ENCODE assay signal across 9 cellular contexts in the genomic region with DNA sequence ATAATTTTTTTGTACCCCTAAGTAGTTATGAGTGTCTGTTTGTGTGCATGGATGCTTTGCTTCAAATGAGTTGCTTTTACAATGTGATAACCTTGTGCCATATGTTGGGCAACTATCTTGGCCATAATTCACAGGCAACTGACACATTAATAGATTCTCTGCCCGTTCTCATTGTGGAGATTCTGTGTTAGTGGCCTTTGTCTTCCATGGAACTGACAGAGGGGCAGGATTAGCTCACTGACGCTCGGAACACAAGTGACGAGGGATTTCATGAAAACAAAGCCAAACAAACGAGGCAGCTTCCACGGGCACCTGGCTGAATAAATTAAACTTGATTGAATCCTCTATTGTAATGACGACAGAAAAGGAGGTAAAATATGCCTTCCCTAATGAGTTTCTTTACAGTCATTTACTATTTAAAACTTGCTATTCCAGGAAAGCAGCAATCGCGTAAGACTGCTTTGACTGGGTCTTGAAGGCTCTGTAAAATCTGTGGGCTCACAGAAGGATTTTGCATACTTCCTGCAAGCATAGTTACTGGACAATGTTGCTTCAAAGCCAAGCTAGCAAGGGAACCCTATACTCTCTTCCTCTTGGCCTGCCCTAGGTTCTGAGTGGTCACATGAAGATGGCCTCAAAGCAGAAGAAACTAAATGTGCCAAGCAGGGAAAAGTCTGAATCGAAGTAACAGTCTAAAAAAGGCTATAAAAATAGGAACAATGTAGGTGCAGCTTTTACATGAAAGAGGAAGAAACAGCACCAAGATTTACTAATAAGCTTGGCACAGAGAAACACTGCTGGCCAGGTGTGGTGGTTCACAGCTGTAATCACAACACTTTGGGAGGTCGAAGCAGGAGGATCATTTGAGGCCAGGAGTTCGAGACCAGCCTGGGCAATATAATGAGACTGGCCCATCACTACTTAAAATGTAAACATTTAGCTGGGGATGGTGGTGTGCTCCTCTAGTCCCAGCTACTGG. TPM values are rescaled to one million over a fixed set of nuclear protein-coding genes. Genes with fewer than 3 reads are reported as not detected.
DNase-seq lines count a peak whose midpoint lies in the region; ATAC-seq, FAIRE-seq and TF ChIP-seq lines count a peak whose summit lies in the region.
"Had no signal": no experiment of that assay in that cellular context is flagged by ENCODE, and none has a peak within 500 bp of the region (broad histone marks: within the 10 kb centered on the region; RNA-seq: fewer than 3 reads in every experiment).

No MANE protein-coding gene starts in this region.

- H3K4me1 Mint-ChIP-seq in astrocyte (ENCODE audit: low read depth, unreplicated experiment) = no peaks in the 10 kb centered on the region

- H3K27ac Mint-ChIP-seq in astrocyte (ENCODE audit: unreplicated experiment) = no peak overlapping the region

- TF ChIP-seq EP300 in neural cell (conservative IDR thresholded peaks at IDR 0.05; ENCODE audit: poor library complexity, severe bottlenecking) = no peak

- no peak for ATAC-seq in HG02981 (IDR thresholded peaks at IDR 0.05; ENCODE audit: unreplicated experiment)

- peak; percentile 59 for FAIRE-seq in GM12891 (lab: Jason Lieb, UNC)
- no peak for FAIRE-seq in astrocyte (lab: Jason Lieb, UNC)

- H2AFZ ChIP-seq in astrocyte (ENCODE audit: low read depth, low read length) = peak overlapping the region; percentile 9
- H2AFZ ChIP-seq in neural cell (ENCODE audit: low read depth, low read length) = peak overlapping the region; percentile 17

- TF ChIP-seq CTCF in astrocyte (IDR thresholded peaks at IDR 0.05; ENCODE audit: insufficient read depth, low read depth, low read length) = no peak
- no peak for TF ChIP-seq CTCF in neural cell (IDR thresholded peaks at IDR 0.05; ENCODE audit: poor library complexity, severe bottlenecking)

- H3F3A ChIP-seq in neural cell (ENCODE audit: insufficient read depth, low read length, poor library complexity, severe bottlenecking) = no peaks in the 10 kb centered on the region

- H3K9me3 Mint-ChIP-seq in astrocyte (ENCODE audit: unreplicated experiment) = no peaks in the 10 kb centered on the region

- H3K4me2 ChIP-seq in astrocyte (ENCODE audit: low read length) (peak overlapping the region; percentile 6), neural cell (ENCODE audit: low read length) (no peak overlapping the region)

- H3K27ac ChIP-seq in astrocyte (ENCODE audit: low read depth, low read length) (no peak overlapping the region), neural cell (ENCODE audit: low read length) (peak overlapping the region; percentile 1)
- H3K27ac ChIP-seq: esophagus squamous epithelium had no signal

- H3K4me1 ChIP-seq in astrocyte (ENCODE audit: insufficient read depth, low read length) = no peaks in the 10 kb centered on the region

- TF ChIP-seq POLR2A in GM12891 (IDR thresholded peaks at IDR 0.05; ENCODE audit: low read depth, low read length) = no peak

- H3K9me2 ChIP-seq in neural cell (ENCODE audit: insufficient read depth, low read length) = no peaks in the 10 kb centered on the region

- H3K27me3 Mint-ChIP-seq in astrocyte (ENCODE audit: low read depth, unreplicated experiment) = no peaks in the 10 kb centered on the region

- no peak for DNase-seq in GM12891 (ENCODE audit: insufficient read length, low spot score)
- DNase-seq in NCI-H1930 (lab: John Stamatoyannopoulos, UW) = peak; percentile 19 to 43
- no peak for DNase-seq in astrocyte (ENCODE audit: low read depth)
- DNase-seq in stimulated activated CD4-positive, alpha-beta T cell treated with anti-CD3 and anti-CD28 coated beads, Interleukin-4, amount 100 ng/mL, for 1 hour = no peak
- DNase-seq in NCI-H1048 (lab: John Stamatoyannopoulos, UW) = no peak
- DNase-seq in OCI-M2 (lab: John Stamatoyannopoulos, UW; ENCODE audit: unreplicated experiment) = no peak
- DNase-seq: esophagus squamous epithelium had no signal

- H3K27me3 ChIP-seq in astrocyte (ENCODE audit: insufficient read depth, low read length) (no peaks in the 10 kb centered on the region), neural cell (ENCODE audit: insufficient read depth, low read depth, low read length) (no peaks in the 10 kb centered on the region)
- H3K27me3 ChIP-seq: esophagus squamous epithelium had no signal

- H3K9me3 ChIP-seq in astrocyte (ENCODE audit: insufficient read depth, low read depth, low read length) (no peaks in the 10 kb centered on the region), neural cell (ENCODE audit: low read length) (no peaks in the 10 kb centered on the region)
- H3K9me3 ChIP-seq: esophagus squamous epithelium had no signal

- H3K36me3 ChIP-seq in astrocyte (ENCODE audit: insufficient read depth, low read length) (no peaks in the 10 kb centered on the region), neural cell (ENCODE audit: insufficient read depth, low read length) (no peaks in the 10 kb centered on the region)
- H3K36me3 ChIP-seq: esophagus squamous epithelium had no signal

- no peaks in the 10 kb centered on the region for H3K36me3 Mint-ChIP-seq in astrocyte (ENCODE audit: low read depth, unreplicated experiment)

- H3K4me3 Mint-ChIP-seq in astrocyte (ENCODE audit: unreplicated experiment) = no peak overlapping the region

- H3K79me2 ChIP-seq in astrocyte (ENCODE audit: insufficient read depth, low read length) (no peaks in the 10 kb centered on the region), neural cell (replicated peaks; ENCODE audit: insufficient read depth, low read length) (no peaks in the 10 kb centered on the region)

- no peak for TF ChIP-seq RAD21 in neural cell (conservative IDR thresholded peaks at IDR 0.05)

- no peaks in the 10 kb centered on the region for H4K20me1 ChIP-seq in astrocyte (ENCODE audit: insufficient read depth, low read length)
- H4K20me1 ChIP-seq in neural cell (ENCODE audit: insufficient read depth) = no peaks in the 10 kb centered on the region

- no peak overlapping the region for H3K9ac ChIP-seq in astrocyte (ENCODE audit: low read length)
- H3K9ac ChIP-seq in neural cell (ENCODE audit: low read length) = peak overlapping the region; percentile 13

- no peak overlapping the region for H3K4me3 ChIP-seq in astrocyte (ENCODE audit: insufficient read depth, low read depth, low read length)
- peak overlapping the region; percentile 33 for H3K4me3 ChIP-seq in neural cell (ENCODE audit: low read length)
- H3K4me3 ChIP-seq: esophagus squamous epithelium had no signal

TF ChIP-seq in GM12891, 5 proteins besides CTCF, POLR2A, EP300 and RAD21:
- TF ChIP-seq SPI1 (IDR thresholded peaks at IDR 0.05; ENCODE audit: low read depth, low read length) (no peak), POLR2AphosphoS5 (IDR thresholded peaks at IDR 0.05; ENCODE audit: low read depth, low read length) (no peak), POU2F2 (IDR thresholded peaks at IDR 0.05; ENCODE audit: low read depth, low read length) (no peak), PAX5 (IDR thresholded peaks at IDR 0.05; ENCODE audit: insufficient read depth, low read length, severe bottlenecking) (no peak), TAF1 (IDR thresholded peaks at IDR 0.05; ENCODE audit: low read depth, low read length) (no peak)

TF ChIP-seq in neural cell, 6 proteins besides CTCF, POLR2A, EP300 and RAD21:
- TF ChIP-seq POLR2AphosphoS5 (IDR thresholded peaks at IDR 0.05) = no peak
- no peak for TF ChIP-seq TAF1 (IDR thresholded peaks at IDR 0.05; ENCODE audit: low read depth)
- TF ChIP-seq EZH2 (IDR thresholded peaks at IDR 0.05; ENCODE audit: borderline replicate concordance, insufficient read depth, low read length, poor library complexity, severe bottlenecking) = no peak
- no peak for TF ChIP-seq MXI1 (conservative IDR thresholded peaks at IDR 0.05; ENCODE audit: poor library complexity, severe bottlenecking)
- TF ChIP-seq, protein P1, sequence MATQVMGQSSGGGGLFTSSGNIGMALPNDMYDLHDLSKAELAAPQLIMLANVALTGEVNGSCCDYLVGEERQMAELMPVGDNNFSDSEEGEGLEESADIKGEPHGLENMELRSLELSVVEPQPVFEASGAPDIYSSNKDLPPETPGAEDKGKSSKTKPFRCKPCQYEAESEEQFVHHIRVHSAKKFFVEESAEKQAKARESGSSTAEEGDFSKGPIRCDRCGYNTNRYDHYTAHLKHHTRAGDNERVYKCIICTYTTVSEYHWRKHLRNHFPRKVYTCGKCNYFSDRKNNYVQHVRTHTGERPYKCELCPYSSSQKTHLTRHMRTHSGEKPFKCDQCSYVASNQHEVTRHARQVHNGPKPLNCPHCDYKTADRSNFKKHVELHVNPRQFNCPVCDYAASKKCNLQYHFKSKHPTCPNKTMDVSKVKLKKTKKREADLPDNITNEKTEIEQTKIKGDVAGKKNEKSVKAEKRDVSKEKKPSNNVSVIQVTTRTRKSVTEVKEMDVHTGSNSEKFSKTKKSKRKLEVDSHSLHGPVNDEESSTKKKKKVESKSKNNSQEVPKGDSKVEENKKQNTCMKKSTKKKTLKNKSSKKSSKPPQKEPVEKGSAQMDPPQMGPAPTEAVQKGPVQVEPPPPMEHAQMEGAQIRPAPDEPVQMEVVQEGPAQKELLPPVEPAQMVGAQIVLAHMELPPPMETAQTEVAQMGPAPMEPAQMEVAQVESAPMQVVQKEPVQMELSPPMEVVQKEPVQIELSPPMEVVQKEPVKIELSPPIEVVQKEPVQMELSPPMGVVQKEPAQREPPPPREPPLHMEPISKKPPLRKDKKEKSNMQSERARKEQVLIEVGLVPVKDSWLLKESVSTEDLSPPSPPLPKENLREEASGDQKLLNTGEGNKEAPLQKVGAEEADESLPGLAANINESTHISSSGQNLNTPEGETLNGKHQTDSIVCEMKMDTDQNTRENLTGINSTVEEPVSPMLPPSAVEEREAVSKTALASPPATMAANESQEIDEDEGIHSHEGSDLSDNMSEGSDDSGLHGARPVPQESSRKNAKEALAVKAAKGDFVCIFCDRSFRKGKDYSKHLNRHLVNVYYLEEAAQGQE (IDR thresholded peaks at IDR 0.05; ENCODE audit: borderline replicate concordance) = no peak
- TF ChIP-seq SMC3 (conservative IDR thresholded peaks at IDR 0.05; ENCODE audit: poor library complexity) = no peak
TF ChIP-seq in neural cell: peak in this region for 0.

RNA-seq across cellular contexts. Expression of a gene that starts 28.1 kb away (rescaled TPM):
- 29.3 TPM for polyA plus RNA-seq in GM12891 (2012; ENCODE audit: low read depth, missing spikeins)
- total RNA-seq in astrocyte = 91.0 and 115 TPM in 2 replicates
- 74.9 and 80.5 TPM in 2 replicates for polyA plus RNA-seq in neural cell
- polyA minus RNA-seq in neural cell = 59.4 and 68.1 TPM in 2 replicates

Comparison
In these comparisons a context has a peak if more than half of its experiments do, and no peak if none do; other contexts are left out.
1. DNase-seq: peak in NCI-H1930 (2 of 2); none in GM12891 (single experiment), astrocyte (single experiment), stimulated activated CD4-positive, alpha-beta T cell treated with anti-CD3 and anti-CD28 coated beads, Interleukin-4, amount 100 ng/mL, for 1 hour (single experiment), NCI-H1048 (single experiment) and OCI-M2 (single experiment).